In genomic region chr1:176195547-176195946, GRCh38 we compare ENCODE assay signal across 24 cellular contexts.
"Had no signal": no experiment of that assay in that cellular context is flagged by ENCODE, and none has a peak within 500 bp of the region (broad histone marks: within the 10 kb centered on the region; RNA-seq: fewer than 3 reads in every experiment).

No MANE protein-coding gene starts in this region.

- H3K27me3 ChIP-seq: breast epithelium, dorsolateral prefrontal cortex, esophagus muscularis mucosa, gastrocnemius medialis, neutrophil, pancreas, tibial artery had no signal

- H3K27ac ChIP-seq: breast epithelium, dorsolateral prefrontal cortex, esophagus muscularis mucosa, gastrocnemius medialis, left ventricle myocardium inferior, pancreas, tibial artery had no signal

- H3K36me3 ChIP-seq: breast epithelium, esophagus muscularis mucosa, gastrocnemius medialis, left ventricle myocardium inferior, neutrophil, pancreas, tibial artery had no signal

- H3K4me3 ChIP-seq: breast epithelium, dorsolateral prefrontal cortex, esophagus muscularis mucosa, gastrocnemius medialis, left ventricle myocardium inferior, pancreas, tibial artery had no signal

- H3K4me1 ChIP-seq: breast epithelium had no signal

- H3K9me3 ChIP-seq: breast epithelium, esophagus muscularis mucosa, gastrocnemius medialis, neutrophil, pancreas, tibial artery had no signal

- DNase-seq: activated B cell treated with CpG ODN at 0.5 μM for 24 hours; activated CD4-positive, alpha-beta T cell treated with anti-CD3 and anti-CD28 coated beads for 36 hours; activated CD4-positive, alpha-beta T cell treated with anti-CD3 and anti-CD28 coated beads, Interleukin-2, amount 50 U/mL, for 4 hours; activated CD8-positive, alpha-beta memory T cell treated with anti-CD3 and anti-CD28 coated beads for 24 hours; activated CD8-positive, alpha-beta memory T cell treated with anti-CD3 and anti-CD28 coated beads, Interleukin-2, amount 50 U/mL, for 4 hours; activated gamma-delta T cell; activated naive CD8-positive, alpha-beta T cell treated with anti-CD3 and anti-CD28 coated beads, Interleukin-2, amount 10 ng/mL, durations not matched to agents 7 days and 5 days; amniotic stem cell; dorsolateral prefrontal cortex; effector memory CD8-positive, alpha-beta T cell; gastrocnemius medialis; head of caudate nucleus; hypothalamus; left ventricle myocardium inferior; naive thymus-derived CD8-positive, alpha-beta T cell; pancreas; right cardiac atrium; stimulated activated CD4-positive, alpha-beta T cell treated with anti-CD3 and anti-CD28 coated beads, Interleukin-4, amount 100 ng/mL, for 4 hours; stimulated activated naive CD8-positive, alpha-beta T cell treated with anti-CD3 and anti-CD28 coated beads, Interleukin-15, Interleukin-2, amounts not matched to agents 100 U/mL and 50 U/mL, for 24 hours; T-helper 1 cell; tibial artery had no signal
